ENCODE assay signal across 23 cellular contexts in the genomic region with DNA sequence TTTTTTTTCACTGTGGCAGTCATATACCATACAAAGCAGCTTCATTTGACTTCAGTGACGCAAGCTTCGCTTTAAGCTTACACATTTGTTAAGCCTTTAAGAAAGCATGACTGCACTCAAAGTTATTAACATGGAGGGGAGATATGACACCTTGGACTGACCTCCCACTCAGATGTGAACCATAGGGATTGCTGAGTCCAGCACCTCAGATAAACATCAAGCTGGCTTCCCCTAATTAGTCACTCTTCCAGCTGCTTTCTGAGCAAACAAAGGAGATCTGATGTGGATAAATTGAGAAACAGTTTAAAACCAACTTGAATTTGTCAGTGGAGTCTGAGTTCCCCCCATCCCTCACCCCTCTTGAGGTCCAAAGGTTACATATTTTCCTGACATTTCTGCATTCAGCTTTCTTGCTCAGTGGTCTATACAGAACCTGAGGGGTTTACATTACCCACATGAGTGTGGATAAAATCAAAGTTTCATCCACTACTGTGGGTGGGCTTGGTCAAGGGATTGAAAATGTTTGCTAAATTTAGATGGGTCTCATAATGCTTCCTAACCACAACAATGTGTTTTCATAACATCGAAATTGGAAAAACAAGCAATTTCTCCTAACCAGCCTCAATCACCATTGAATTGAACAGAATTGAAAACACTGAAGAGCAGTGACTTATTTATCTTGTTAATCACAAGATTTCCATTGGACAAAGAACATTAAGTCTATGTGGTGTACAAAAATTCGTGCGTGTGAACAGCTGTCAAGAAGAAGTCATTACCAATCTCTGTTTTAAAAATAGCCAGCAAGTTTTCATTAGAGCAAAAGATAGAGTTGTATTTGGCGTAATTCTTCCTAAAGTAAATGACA.
DNase-seq lines count a peak whose midpoint lies in the region; ATAC-seq and TF ChIP-seq lines count a peak whose summit lies in the region.
"Had no signal": no experiment of that assay in that cellular context is flagged by ENCODE, and none has a peak within 500 bp of the region (broad histone marks: within the 10 kb centered on the region; RNA-seq: fewer than 3 reads in every experiment).

No MANE protein-coding gene starts in this region.

- H3K36me3 ChIP-seq in mammary epithelial cell (ENCODE audit: insufficient read depth, low read length): no peaks in the 10 kb centered on the region
- H3K36me3 ChIP-seq: cardiac muscle cell, esophagus squamous epithelium, right atrium auricular region had no signal

- WGBS in mammary epithelial cell (ENCODE audit: low coverage, missing lambda C conversion rate): 79% methylated on average over 6 of the region's 6 CpGs

- intact Hi-C loops in mammary epithelial cell (cut with micrococcal nuclease): no loop called here

- no peak overlapping the region for H3K9ac ChIP-seq in mammary epithelial cell (ENCODE audit: insufficient read depth, low read length)

- H3K4me2 ChIP-seq in mammary epithelial cell (ENCODE audit: insufficient read depth, low read depth, low read length): no peak overlapping the region

- dilution Hi-C loops in mammary epithelial cell (cut with HindIII; ENCODE audit: low sequenced_read_pairs): no loop called here

- H3K27ac ChIP-seq in mammary epithelial cell (ENCODE audit: insufficient read depth, low read depth, low read length): no peak overlapping the region
- H3K27ac ChIP-seq: cardiac muscle cell, esophagus squamous epithelium, right atrium auricular region, VCaP had no signal

- no peak overlapping the region for H3K4me3 ChIP-seq in mammary epithelial cell (replicated peaks in 1 of 3; ENCODE audit: insufficient read depth in 1 of 3, low read depth in 2 of 3, low read length in 3 of 3)
- H3K4me3 ChIP-seq: cardiac muscle cell, esophagus squamous epithelium, right atrium auricular region had no signal

- H3K9me3 ChIP-seq in mammary epithelial cell (replicated peaks; ENCODE audit: insufficient read depth, low read length): no peaks in the 10 kb centered on the region
- H3K9me3 ChIP-seq: esophagus squamous epithelium, right atrium auricular region had no signal

- H2AFZ ChIP-seq in mammary epithelial cell (ENCODE audit: low read depth, low read length): no peak overlapping the region

- H4K20me1 ChIP-seq in mammary epithelial cell (ENCODE audit: insufficient read depth, low read length): no peaks in the 10 kb centered on the region

- ATAC-seq in HG02798 (IDR thresholded peaks at IDR 0.05; ENCODE audit: poor library complexity, unreplicated experiment) (no peak), HG03280 (IDR thresholded peaks at IDR 0.05; ENCODE audit: unreplicated experiment) (no peak)
- ATAC-seq: activated CD8-positive, alpha-beta T cell treated with anti-CD3 and anti-CD28 coated beads for 36 hours; activated T-cell treated with anti-CD3 and anti-CD28 coated beads, Interleukin-2, amount 50 U/mL, for 4 hours; stimulated activated naive CD8-positive, alpha-beta T cell treated with anti-CD3 and anti-CD28 coated beads, Interleukin-15, amount 100 ng/mL, for 72 hours; T-cell had no signal

- no peaks in the 10 kb centered on the region for H3K79me2 ChIP-seq in mammary epithelial cell (ENCODE audit: insufficient read depth, low read length)

- no peaks in the 10 kb centered on the region for H3K27me3 ChIP-seq in mammary epithelial cell (ENCODE audit: insufficient read depth, low read length)
- H3K27me3 ChIP-seq: cardiac muscle cell, esophagus squamous epithelium, right atrium auricular region had no signal

- no TSS peak for BruUV-seq in mammary epithelial cell (replicated peaks; lab: Mats Ljungman, UMichigan)

- in situ Hi-C loops in mammary epithelial cell (cut with MboI; ENCODE audit: low sequenced_read_pairs in 2 of 2) (no loop called here), G401 (cut with HindIII; ENCODE audit: low sequenced_read_pairs) (no loop called here)

- CTCF ChIA-PET in mammary epithelial cell (lab: Charles Lee; ENCODE audit: low non-redundant PET): no interaction called here

- H3K4me1 ChIP-seq in mammary epithelial cell (ENCODE audit: insufficient read depth, low read length): no peaks in the 10 kb centered on the region
- H3K4me1 ChIP-seq: esophagus squamous epithelium, right atrium auricular region had no signal

- TF ChIP-seq CTCF in AG09319 (IDR thresholded peaks at IDR 0.05; ENCODE audit: low read depth, low read length) (no peak), mammary epithelial cell (conservative IDR thresholded peaks at IDR 0.05 in 1 of 2, IDR thresholded peaks at IDR 0.05 in 1 of 2; ENCODE audit: extremely low read depth in 1 of 2, insufficient read depth in 1 of 2, low read depth in 1 of 2, low read length in 2 of 2) (no peak)

- DNase-seq in AG09319 (ENCODE audit: extremely low read depth, low read depth) (peak; percentile 36), LHCN-M2 (ENCODE audit: low read depth) (peak; percentile 88), mammary epithelial cell (peak; percentile 37), myocyte (ENCODE audit: low read depth) (peak; percentile 83), HuH-7 (ENCODE audit: low spot score) (no peak), G401 (ENCODE audit: low spot score) (no peak)
- DNase-seq: activated CD8-positive, alpha-beta T cell treated with anti-CD3 and anti-CD28 coated beads for 36 hours; activated naive CD4-positive, alpha-beta T cell treated with anti-CD3 and anti-CD28 coated beads, Interleukin-2, amount 50 U/mL, for 16 hours; activated T-cell treated with anti-CD3 and anti-CD28 coated beads, Interleukin-2, amount 50 U/mL, for 4 hours; Calu3; esophagus squamous epithelium; H9; islet precursor cell; Karpas-422; NCI-H1417 treated with DMSO at 0.1 percent for 48 hours; NK-92 treated with Interleukin-12 subunit alpha and Interleukin-12 subunit beta, amount 100 ng/mL, for 24 hours; stimulated activated naive CD8-positive, alpha-beta T cell treated with anti-CD3 and anti-CD28 coated beads, Interleukin-15, amount 100 ng/mL, for 72 hours; T-cell had no signal

Comparison
In these comparisons a context has a peak if more than half of its experiments do, and no peak if none do; other contexts are left out.
1. DNase-seq: peak in AG09319 (single experiment), LHCN-M2 (single experiment), mammary epithelial cell (single experiment) and myocyte (single experiment); none in HuH-7 (single experiment) and G401 (single experiment).